ENCODE assay signal across 23 cellular contexts in the genomic region with DNA sequence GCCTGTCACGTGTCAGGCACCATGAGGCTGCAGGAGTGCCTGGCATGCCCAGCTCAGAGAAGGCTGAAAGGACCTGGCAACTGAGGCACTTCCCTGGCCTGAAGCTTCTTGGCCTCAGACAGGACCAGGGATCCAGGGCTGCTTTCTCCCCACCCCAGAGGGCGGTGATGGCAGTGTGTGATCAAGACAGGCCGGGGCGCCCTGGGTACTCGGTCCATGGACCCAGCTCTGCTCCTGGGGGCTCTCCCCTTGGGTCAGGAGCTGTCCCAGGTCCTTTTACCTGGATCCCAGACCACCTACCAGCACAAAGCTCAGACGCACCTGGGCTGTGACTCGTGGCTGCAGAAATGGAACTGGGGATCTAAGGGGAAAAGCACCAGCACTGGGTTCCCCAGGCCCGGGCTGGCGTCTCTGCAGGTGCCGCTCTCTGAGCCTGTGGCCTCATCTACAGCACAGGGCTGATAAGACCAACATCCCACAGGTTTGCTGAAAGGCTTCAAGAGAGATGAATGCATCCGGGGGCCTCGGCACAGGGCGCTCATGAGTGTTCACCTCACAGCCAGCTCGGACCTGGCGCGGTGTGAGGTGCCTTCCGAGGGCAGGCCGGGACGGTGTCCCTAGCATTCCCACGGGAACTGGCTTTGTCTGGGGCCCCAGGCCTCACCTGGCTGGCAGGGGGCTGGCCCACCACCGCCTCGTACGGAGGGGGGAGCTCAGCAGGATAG.
"Had no signal": no experiment of that assay in that cellular context is flagged by ENCODE, and none has a peak within 500 bp of the region (broad histone marks: within the 10 kb centered on the region; RNA-seq: fewer than 3 reads in every experiment).

No MANE protein-coding gene starts in this region.

- H3K36me3 ChIP-seq: cardiac muscle cell, neutrophil, pancreas, thyroid gland had no signal

- H3K27me3 ChIP-seq: body of pancreas, pancreas, thyroid gland had no signal

- H3K4me3 Mint-ChIP-seq: activated CD4-positive, alpha-beta memory T cell treated with anti-CD3 and anti-CD28 coated beads for 36 hours; activated naive CD4-positive, alpha-beta T cell treated with anti-CD3 and anti-CD28 coated beads for 36 hours; activated naive CD8-positive, alpha-beta T cell treated with anti-CD3 and anti-CD28 coated beads, Interleukin-2, amount 50 U/mL, for 24 hours; mesothelial cell of epicardium; naive thymus-derived CD8-positive, alpha-beta T cell; WTC11 had no signal

- H3K4me3 ChIP-seq: body of pancreas, cardiac muscle cell, pancreas, thyroid gland had no signal

- H3K9me3 Mint-ChIP-seq: activated CD4-positive, alpha-beta memory T cell treated with anti-CD3 and anti-CD28 coated beads for 36 hours; activated naive CD4-positive, alpha-beta T cell treated with anti-CD3 and anti-CD28 coated beads for 36 hours; activated naive CD8-positive, alpha-beta T cell treated with anti-CD3 and anti-CD28 coated beads, Interleukin-2, amount 50 U/mL, for 24 hours; mesothelial cell of epicardium; naive thymus-derived CD8-positive, alpha-beta T cell; WTC11 had no signal

- H3K36me3 Mint-ChIP-seq: activated CD4-positive, alpha-beta memory T cell treated with anti-CD3 and anti-CD28 coated beads for 36 hours; mesothelial cell of epicardium; naive thymus-derived CD8-positive, alpha-beta T cell; WTC11 had no signal

- ATAC-seq: activated naive CD8-positive, alpha-beta T cell treated with anti-CD3 and anti-CD28 coated beads, Interleukin-2, amount 50 U/mL, for 24 hours; body of pancreas; esophagus mucosa; left colon; naive thymus-derived CD8-positive, alpha-beta T cell; pancreas; stimulated activated naive CD8-positive, alpha-beta T cell treated with anti-CD3 and anti-CD28 coated beads, Interleukin-15, Interleukin-2, amounts not matched to agents 100 U/mL and 50 U/mL, for 24 hours; WTC11 had no signal

- H3K4me1 ChIP-seq: pancreas, thyroid gland had no signal

- H3K27ac Mint-ChIP-seq: activated CD4-positive, alpha-beta memory T cell treated with anti-CD3 and anti-CD28 coated beads for 36 hours; activated naive CD4-positive, alpha-beta T cell treated with anti-CD3 and anti-CD28 coated beads for 36 hours; activated naive CD8-positive, alpha-beta T cell treated with anti-CD3 and anti-CD28 coated beads, Interleukin-2, amount 50 U/mL, for 24 hours; mesothelial cell of epicardium; naive thymus-derived CD8-positive, alpha-beta T cell; WTC11 had no signal

- DNase-seq: activated CD4-positive, alpha-beta memory T cell treated with anti-CD3 and anti-CD28 coated beads for 36 hours; activated CD4-positive, alpha-beta T cell treated with anti-CD3 and anti-CD28 coated beads for 4 hours; activated naive CD4-positive, alpha-beta T cell treated with anti-CD3 and anti-CD28 coated beads for 36 hours; activated naive CD8-positive, alpha-beta T cell treated with anti-CD3 and anti-CD28 coated beads, Interleukin-2, amount 50 U/mL, for 24 hours; activated T-cell treated with anti-CD3 and anti-CD28 coated beads, Interleukin-2, amount 50 U/mL, for 48 hours; dermis blood vessel endothelial cell; effector CD8-positive, alpha-beta T cell; foreskin melanocyte; hippocampal formation; left colon; stimulated activated CD4-positive, alpha-beta T cell treated with anti-CD3 and anti-CD28 coated beads, Interleukin-4, amount 100 ng/mL, for 1 hour; stimulated activated naive CD8-positive, alpha-beta T cell treated with anti-CD3 and anti-CD28 coated beads, Interleukin-15, Interleukin-2, amounts not matched to agents 100 U/mL and 50 U/mL, for 24 hours; substantia nigra; T-helper 9 cell; thyroid gland had no signal

- H3K27ac ChIP-seq: body of pancreas, cardiac muscle cell, neutrophil, pancreas, thyroid gland had no signal

- H3K9me3 ChIP-seq: body of pancreas, neutrophil, pancreas, thyroid gland had no signal
